ENCODE assay signal across 17 cellular contexts in the genomic region with DNA sequence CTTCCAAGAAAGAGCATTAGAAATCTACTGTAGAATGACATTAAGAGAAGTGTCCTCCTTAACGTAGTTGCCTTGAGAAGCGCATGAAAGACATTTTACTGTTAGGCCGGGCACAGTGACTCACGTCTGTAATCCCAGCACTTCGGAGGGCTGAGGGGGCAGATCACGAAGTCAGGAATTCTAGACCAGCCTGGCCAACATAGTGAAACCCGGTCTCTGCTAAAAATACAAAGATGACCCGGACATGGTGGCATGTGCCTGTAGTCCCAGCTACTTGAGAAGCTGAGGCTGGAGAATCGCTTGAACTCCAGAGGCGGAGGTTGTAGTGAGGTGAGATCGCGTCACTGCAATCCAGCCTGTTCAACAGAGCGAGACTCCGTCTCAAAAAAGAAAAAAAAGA.
A peak's percentile ranks its signal among the peaks of the same experiment; 100 is the strongest.
DNase-seq lines count a peak whose midpoint lies in the region; ATAC-seq and TF ChIP-seq lines count a peak whose summit lies in the region.
"Had no signal": no experiment of that assay in that cellular context is flagged by ENCODE, and none has a peak within 500 bp of the region (broad histone marks: within the 10 kb centered on the region; RNA-seq: fewer than 3 reads in every experiment).

No MANE protein-coding gene starts in this region.

- no peaks in the 10 kb centered on the region for H3K27me3 Mint-ChIP-seq in activated T-cell treated with anti-CD3 and anti-CD28 coated beads, Interleukin-2, amount 50 U/mL, for 24 hours
- peaks cover 14% of the 10 kb centered on the region for H3K27me3 Mint-ChIP-seq in Calu3 (ENCODE audit: unreplicated experiment)

- intact Hi-C loops in Calu3 (cut with micrococcal nuclease; ENCODE audit: unreplicated experiment), result no loop called here
- intact Hi-C loops in colonic mucosa (cut with DNase I), result no loop called here

- no peak overlapping the region for H3K9ac ChIP-seq in colonic mucosa (ENCODE audit: low read depth in 2 of 2, low read length in 2 of 2)
- H3K9ac ChIP-seq: BLaER1 treated with 17β-estradiol and CSF1 and Interleukin-3, amounts not matched to agents 10 nM and 100 nM; GM23248 had no signal

- TF ChIP-seq CTCF in VCaP (conservative IDR thresholded peaks at IDR 0.05) (no peak), Calu3 (IDR thresholded peaks at IDR 0.05; ENCODE audit: unreplicated experiment) (no peak), colonic mucosa (IDR thresholded peaks at IDR 0.05) (no peak)

- H3K4me3 ChIP-seq in colonic mucosa, result no peak overlapping the region
- H3K4me3 ChIP-seq: BLaER1 treated with 17β-estradiol and CSF1 and Interleukin-3, amounts not matched to agents 10 nM and 100 nM; GM23248 had no signal

- CTCF ChIA-PET in Calu3 (lab: Charles Lee), result no interaction called here

- H3K4me1 Mint-ChIP-seq in activated T-cell treated with anti-CD3 and anti-CD28 coated beads, Interleukin-2, amount 50 U/mL, for 24 hours (ENCODE audit: low read depth), result peaks cover 20% of the 10 kb centered on the region
- peaks cover 71% of the 10 kb centered on the region for H3K4me1 Mint-ChIP-seq in stimulated activated effector memory CD8-positive, alpha-beta T cell treated with anti-CD3 and anti-CD28 coated beads, Interleukin-12 subunit alpha, Interleukin-12 subunit beta, amount 100 ng/mL, for 72 hours
- H3K4me1 Mint-ChIP-seq in Calu3 (ENCODE audit: low read depth, unreplicated experiment), result no peaks in the 10 kb centered on the region

- peak; percentile 12 for ATAC-seq in stimulated activated effector memory CD8-positive, alpha-beta T cell treated with anti-CD3 and anti-CD28 coated beads, Interleukin-12 subunit alpha, Interleukin-12 subunit beta, amount 100 ng/mL, for 72 hours

- H3K27ac ChIP-seq in VCaP (peak overlapping the region; percentile 100), colonic mucosa (no peak overlapping the region)
- H3K27ac ChIP-seq: BLaER1 treated with 17β-estradiol and CSF1 and Interleukin-3, amounts not matched to agents 10 nM and 100 nM; GM23248 had no signal

- no peaks in the 10 kb centered on the region for H3K9me3 Mint-ChIP-seq in activated T-cell treated with anti-CD3 and anti-CD28 coated beads, Interleukin-2, amount 50 U/mL, for 24 hours
- no peaks in the 10 kb centered on the region for H3K9me3 Mint-ChIP-seq in stimulated activated effector memory CD8-positive, alpha-beta T cell treated with anti-CD3 and anti-CD28 coated beads, Interleukin-12 subunit alpha, Interleukin-12 subunit beta, amount 100 ng/mL, for 72 hours
- H3K9me3 Mint-ChIP-seq in Calu3 (ENCODE audit: low read depth, unreplicated experiment), result no peaks in the 10 kb centered on the region

- no peak for DNase-seq in activated T-cell treated with anti-CD3 and anti-CD28 coated beads, Interleukin-2, amount 50 U/mL, for 24 hours
- no peak for DNase-seq in activated T-cell treated with anti-CD3 and anti-CD28 coated beads, Interleukin-2, amount 50 U/mL, for 48 hours
- DNase-seq in left kidney (ENCODE audit: low read depth, low spot score) (peak; percentile 41), Calu3 (no peak), COR-L47 (lab: John Stamatoyannopoulos, UW) (no peak), colonic mucosa (no peak)
- DNase-seq in stimulated activated effector memory CD8-positive, alpha-beta T cell treated with anti-CD3 and anti-CD28 coated beads, Interleukin-12 subunit alpha, Interleukin-12 subunit beta, amount 100 ng/mL, for 72 hours (ENCODE audit: low spot score in 2 of 2), result no peak
- DNase-seq: DMS79, GM23248, KG1, MM.1S, NCI-H1105 treated with DMSO at 0.1 percent for 48 hours, NCI-H187, NCI-H446 treated with DMSO at 0.1 percent for 48 hours, NCI-H774 had no signal

- H3K4me3 Mint-ChIP-seq in activated T-cell treated with anti-CD3 and anti-CD28 coated beads, Interleukin-2, amount 50 U/mL, for 24 hours, result peak overlapping the region; percentile 18
- peak overlapping the region; percentile 76 for H3K4me3 Mint-ChIP-seq in stimulated activated effector memory CD8-positive, alpha-beta T cell treated with anti-CD3 and anti-CD28 coated beads, Interleukin-12 subunit alpha, Interleukin-12 subunit beta, amount 100 ng/mL, for 72 hours
- no peak overlapping the region for H3K4me3 Mint-ChIP-seq in Calu3 (ENCODE audit: low read depth, unreplicated experiment)

- H3K36me3 Mint-ChIP-seq in activated T-cell treated with anti-CD3 and anti-CD28 coated beads, Interleukin-2, amount 50 U/mL, for 24 hours (ENCODE audit: low read depth), result peaks cover 20% of the 10 kb centered on the region
- peaks cover 96% of the 10 kb centered on the region for H3K36me3 Mint-ChIP-seq in stimulated activated effector memory CD8-positive, alpha-beta T cell treated with anti-CD3 and anti-CD28 coated beads, Interleukin-12 subunit alpha, Interleukin-12 subunit beta, amount 100 ng/mL, for 72 hours
- no peaks in the 10 kb centered on the region for H3K36me3 Mint-ChIP-seq in Calu3 (ENCODE audit: insufficient read depth, unreplicated experiment)

- H3K27ac Mint-ChIP-seq in activated T-cell treated with anti-CD3 and anti-CD28 coated beads, Interleukin-2, amount 50 U/mL, for 24 hours, result peak overlapping the region; percentile 50
- H3K27ac Mint-ChIP-seq in stimulated activated effector memory CD8-positive, alpha-beta T cell treated with anti-CD3 and anti-CD28 coated beads, Interleukin-12 subunit alpha, Interleukin-12 subunit beta, amount 100 ng/mL, for 72 hours, result peak overlapping the region; percentile 94
- H3K27ac Mint-ChIP-seq in Calu3 (ENCODE audit: unreplicated experiment), result no peak overlapping the region

- H3K36me3 ChIP-seq in colonic mucosa, result no peaks in the 10 kb centered on the region
- H3K36me3 ChIP-seq: BLaER1 treated with 17β-estradiol and CSF1 and Interleukin-3, amounts not matched to agents 10 nM and 100 nM had no signal

- no peaks in the 10 kb centered on the region for H3K27me3 ChIP-seq in colonic mucosa
- H3K27me3 ChIP-seq: BLaER1 treated with 17β-estradiol and CSF1 and Interleukin-3, amounts not matched to agents 10 nM and 100 nM had no signal

- BruUV-seq in Calu3 (replicated peaks; lab: Mats Ljungman, UMichigan), result no TSS peak

- no peaks in the 10 kb centered on the region for H3K9me3 ChIP-seq in colonic mucosa

- no peaks in the 10 kb centered on the region for H3K4me1 ChIP-seq in colonic mucosa
